1 cellular context compared by ENCODE assay signal in genomic region chr19:4337906-4338440, GRCh38.
TF ChIP-seq lines count a peak whose summit lies in the region.

No MANE protein-coding gene starts in this region.

TF ChIP-seq in WTC11, 78 proteins besides CTCF, POLR2A, EP300 and RAD21 (continued from another document):
- no peak for TF ChIP-seq ZNF425 (CRISPR knock-in tag; conservative IDR thresholded peaks at IDR 0.05)
- TF ChIP-seq HMGA2 (CRISPR knock-in tag; IDR thresholded peaks at IDR 0.05), result no peak
- no peak for TF ChIP-seq FOXP1 (CRISPR knock-in tag; IDR thresholded peaks at IDR 0.05; ENCODE audit: borderline replicate concordance)
- TF ChIP-seq, protein P1, sequence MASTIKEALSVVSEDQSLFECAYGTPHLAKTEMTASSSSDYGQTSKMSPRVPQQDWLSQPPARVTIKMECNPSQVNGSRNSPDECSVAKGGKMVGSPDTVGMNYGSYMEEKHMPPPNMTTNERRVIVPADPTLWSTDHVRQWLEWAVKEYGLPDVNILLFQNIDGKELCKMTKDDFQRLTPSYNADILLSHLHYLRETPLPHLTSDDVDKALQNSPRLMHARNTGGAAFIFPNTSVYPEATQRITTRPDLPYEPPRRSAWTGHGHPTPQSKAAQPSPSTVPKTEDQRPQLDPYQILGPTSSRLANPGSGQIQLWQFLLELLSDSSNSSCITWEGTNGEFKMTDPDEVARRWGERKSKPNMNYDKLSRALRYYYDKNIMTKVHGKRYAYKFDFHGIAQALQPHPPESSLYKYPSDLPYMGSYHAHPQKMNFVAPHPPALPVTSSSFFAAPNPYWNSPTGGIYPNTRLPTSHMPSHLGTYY (CRISPR knock-in tag; IDR thresholded peaks at IDR 0.05), result no peak
- TF ChIP-seq ZNF263 (CRISPR knock-in tag; IDR thresholded peaks at IDR 0.05; ENCODE audit: low read depth), result no peak
- no peak for TF ChIP-seq ZNF671 (CRISPR knock-in tag; IDR thresholded peaks at IDR 0.05)
- TF ChIP-seq, protein P2, sequence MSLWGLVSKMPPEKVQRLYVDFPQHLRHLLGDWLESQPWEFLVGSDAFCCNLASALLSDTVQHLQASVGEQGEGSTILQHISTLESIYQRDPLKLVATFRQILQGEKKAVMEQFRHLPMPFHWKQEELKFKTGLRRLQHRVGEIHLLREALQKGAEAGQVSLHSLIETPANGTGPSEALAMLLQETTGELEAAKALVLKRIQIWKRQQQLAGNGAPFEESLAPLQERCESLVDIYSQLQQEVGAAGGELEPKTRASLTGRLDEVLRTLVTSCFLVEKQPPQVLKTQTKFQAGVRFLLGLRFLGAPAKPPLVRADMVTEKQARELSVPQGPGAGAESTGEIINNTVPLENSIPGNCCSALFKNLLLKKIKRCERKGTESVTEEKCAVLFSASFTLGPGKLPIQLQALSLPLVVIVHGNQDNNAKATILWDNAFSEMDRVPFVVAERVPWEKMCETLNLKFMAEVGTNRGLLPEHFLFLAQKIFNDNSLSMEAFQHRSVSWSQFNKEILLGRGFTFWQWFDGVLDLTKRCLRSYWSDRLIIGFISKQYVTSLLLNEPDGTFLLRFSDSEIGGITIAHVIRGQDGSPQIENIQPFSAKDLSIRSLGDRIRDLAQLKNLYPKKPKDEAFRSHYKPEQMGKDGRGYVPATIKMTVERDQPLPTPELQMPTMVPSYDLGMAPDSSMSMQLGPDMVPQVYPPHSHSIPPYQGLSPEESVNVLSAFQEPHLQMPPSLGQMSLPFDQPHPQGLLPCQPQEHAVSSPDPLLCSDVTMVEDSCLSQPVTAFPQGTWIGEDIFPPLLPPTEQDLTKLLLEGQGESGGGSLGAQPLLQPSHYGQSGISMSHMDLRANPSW (CRISPR knock-in tag; conservative IDR thresholded peaks at IDR 0.05; ENCODE audit: low read depth), result no peak
TF ChIP-seq in WTC11: peak in this region for 0.
